Comparison of ENCODE assay signal across 8 cellular contexts in genomic region chr12:19572920-19573558, GRCh38.
A peak's percentile ranks its signal among the peaks of the same experiment; 100 is the strongest.
DNase-seq lines count a peak whose midpoint lies in the region; ATAC-seq and TF ChIP-seq lines count a peak whose summit lies in the region.

No MANE protein-coding gene starts in this region.

- POLR2A ChIA-PET in AG04450 (lab: Yijun Ruan, JAX), result no interaction called here

- peaks cover 7% of the 10 kb centered on the region for H3K9me3 Mint-ChIP-seq in chondrocyte (ENCODE audit: low read depth)
- peaks cover 34% of the 10 kb centered on the region for H3K9me3 Mint-ChIP-seq in nephron progenitor cell

- H3K4me3 ChIP-seq in AG04450 (ENCODE audit: low read depth, low read length), result no peak overlapping the region

- TF ChIP-seq CTCF in AG04450 (IDR thresholded peaks at IDR 0.05; ENCODE audit: low read depth, low read length) (peak; percentile 63), chondrocyte (IDR thresholded peaks at IDR 0.05) (peak; percentile 80), nephron progenitor cell (IDR thresholded peaks at IDR 0.05) (peak; percentile 46)

- H3K4me3 Mint-ChIP-seq in chondrocyte (ENCODE audit: unreplicated experiment) (no peak overlapping the region), nephron progenitor cell (no peak overlapping the region)

- ATAC-seq in HG03159 (IDR thresholded peaks at IDR 0.05; ENCODE audit: unreplicated experiment) (peak; percentile 72), HG03469 (IDR thresholded peaks at IDR 0.05; ENCODE audit: unreplicated experiment) (no peak), HG03039 (IDR thresholded peaks at IDR 0.05; ENCODE audit: unreplicated experiment) (no peak)

- no peak for DNase-seq in AG04450 (ENCODE audit: low read depth, low spot score)
- DNase-seq in GM03348 (ENCODE audit: low spot score), result peak; percentile 31
- DNase-seq in NOMO-1 (lab: John Stamatoyannopoulos, UW; ENCODE audit: unreplicated experiment in 2 of 2), result peak; percentile 24 to 48
- DNase-seq in chondrocyte (ENCODE audit: low spot score), result no peak
- DNase-seq in nephron progenitor cell, result peak; percentile 23

- no peaks in the 10 kb centered on the region for H3K27me3 Mint-ChIP-seq in chondrocyte (ENCODE audit: low read depth)
- H3K27me3 Mint-ChIP-seq in nephron progenitor cell (ENCODE audit: low read depth, poor library complexity), result peaks cover 5% of the 10 kb centered on the region

- H3K27ac Mint-ChIP-seq in chondrocyte (ENCODE audit: unreplicated experiment) (peak overlapping the region; percentile 68), nephron progenitor cell (no peak overlapping the region)

- no peaks in the 10 kb centered on the region for H3K27me3 ChIP-seq in AG04450 (ENCODE audit: control insufficient read depth, insufficient read depth, low read length)

- H3K27ac ChIP-seq in AG04450 (ENCODE audit: low read depth, low read length), result peak overlapping the region; percentile 2

- no peaks in the 10 kb centered on the region; the same call in 1 of the 2 replicates for H3K9me3 ChIP-seq in AG04450 (ENCODE audit: control insufficient read depth, insufficient read depth, low read length)

- CTCF ChIA-PET in AG04450 (lab: Charles Lee), result interaction anchor here (1.5 to 1.6 kb wide), 2 partner anchors 12 to 70 kb away, joined by 4 read pairs; no protein-coding TSS in a partner anchor

- H3K4me1 Mint-ChIP-seq in chondrocyte (ENCODE audit: low read depth), result peaks cover 49% of the 10 kb centered on the region
- H3K4me1 Mint-ChIP-seq in nephron progenitor cell, result no peaks in the 10 kb centered on the region

- peaks cover 7% of the 10 kb centered on the region for H3K36me3 Mint-ChIP-seq in chondrocyte (ENCODE audit: low read depth)
- H3K36me3 Mint-ChIP-seq in nephron progenitor cell (ENCODE audit: low read depth), result peaks cover 6% of the 10 kb centered on the region

Comparison
In these comparisons a context has a peak if more than half of its experiments do, and no peak if none do; other contexts are left out.
1. DNase-seq: peak in GM03348 (single experiment), NOMO-1 (2 of 2) and nephron progenitor cell (single experiment); none in AG04450 (single experiment) and chondrocyte (single experiment).
2. Peak in every context shown above with its lines, with median percentiles within 50 percentile points of each other: CTCF ChIP-seq.